ENCODE assay signal across 11 cellular contexts in genomic region chr19:29526730-29527499, GRCh38. TPM values are rescaled to one million over a fixed set of nuclear protein-coding genes. Genes with fewer than 3 reads are reported as not detected.
DNase-seq lines count a peak whose midpoint lies in the region; ATAC-seq and TF ChIP-seq lines count a peak whose summit lies in the region.
"Had no signal": no experiment of that assay in that cellular context is flagged by ENCODE, and none has a peak within 500 bp of the region (broad histone marks: within the 10 kb centered on the region; RNA-seq: fewer than 3 reads in every experiment).

No MANE protein-coding gene starts in this region.

- peak; percentile 10 for DNase-seq in activated naive CD4-positive, alpha-beta T cell treated with Interleukin-2 at 50 U/mL for 16 hours
- DNase-seq in activated naive CD4-positive, alpha-beta T cell (lab: John Stamatoyannopoulos, UW): no peak
- DNase-seq in WTC11 (ENCODE audit: low spot score) (peak; percentile 49), islet precursor cell (peak; percentile 59), superior temporal gyrus (ENCODE audit: extremely low spot score) (peak; percentile 52), lower leg skin (ENCODE audit: low spot score in 2 of 2) (no peak), ovary (no peak)
- DNase-seq: NCI-H1436 treated with DMSO at 0.1 percent for 48 hours had no signal

- no peaks in the 10 kb centered on the region for H3K9me3 ChIP-seq in ovary

- peaks cover 24% of the 10 kb centered on the region for H3K4me1 Mint-ChIP-seq in WTC11

- no peak overlapping the region for H3K4me3 ChIP-seq in lower leg skin (ENCODE audit: low read depth, poor library complexity, severe bottlenecking)
- H3K4me3 ChIP-seq in ovary: no peak overlapping the region

- WGBS in lower leg skin, 2 donors: 1% methylated on average over 27 to 60 of the region's 79 CpGs
- 0% methylated on average over 39 to 79 of the region's 79 CpGs for WGBS in ovary, 3 donors

- TF ChIP-seq CTCF in WTC11 (IDR thresholded peaks at IDR 0.05): no peak
- TF ChIP-seq CTCF in lower leg skin (IDR thresholded peaks at IDR 0.05): no peak
- TF ChIP-seq CTCF in ovary (IDR thresholded peaks at IDR 0.05): no peak

- peaks cover 6% of the 10 kb centered on the region for H3K4me1 ChIP-seq in ovary (ENCODE audit: insufficient read depth)

- intact Hi-C loops in lower leg skin (cut with DNase I; ENCODE audit: low total_unique reads) (no loop called here), ovary (cut with DNase I) (loop anchor here in 1 of 4 donors (5.0 kb wide), 1 partner anchor 240 kb away; no protein-coding TSS in a partner anchor)

- TF ChIP-seq EP300 in ovary (IDR thresholded peaks at IDR 0.05): no peak

- CTCF ChIA-PET in WTC11 (lab: Charles Lee): interaction anchor here (0.6 to 4.9 kb wide), 7 partner anchors 10 to 263 kb away, joined by 3 to 27 read pairs (median 7); no protein-coding TSS in a partner anchor

- no peak for TF ChIP-seq POLR2A in lower leg skin (IDR thresholded peaks at IDR 0.05)
- no peak for TF ChIP-seq POLR2A in ovary (IDR thresholded peaks at IDR 0.05)

- peaks cover 81% of the 10 kb centered on the region for H3K27me3 Mint-ChIP-seq in WTC11 (ENCODE audit: low read depth)

- no peaks in the 10 kb centered on the region for H3K36me3 ChIP-seq in ovary

- H3K27me3 ChIP-seq in ovary: no peaks in the 10 kb centered on the region

- peak overlapping the region; percentile 69 for H3K4me3 Mint-ChIP-seq in WTC11

- no peak for ATAC-seq in WTC11
- no peak for ATAC-seq in HG03045 (IDR thresholded peaks at IDR 0.05; ENCODE audit: unreplicated experiment)

- no peaks in the 10 kb centered on the region for H3K36me3 Mint-ChIP-seq in WTC11

- POLR2A ChIA-PET in WTC11 (lab: Charles Lee): interaction anchor here (0.8 kb wide), 1 partner anchor 79 kb away, joined by 3 read pairs; the partner anchor contains the start of gene POP4

- no peaks in the 10 kb centered on the region for H3K9me3 Mint-ChIP-seq in WTC11

- H3K27ac Mint-ChIP-seq in WTC11: no peak overlapping the region

- no peak overlapping the region for H3K27ac ChIP-seq in ovary

TF ChIP-seq in WTC11, 78 proteins besides CTCF, POLR2A, EP300 and RAD21:
- TF ChIP-seq MLX (CRISPR knock-in tag; IDR thresholded peaks at IDR 0.05): no peak
- no peak for TF ChIP-seq NR3C1 (CRISPR knock-in tag; conservative IDR thresholded peaks at IDR 0.05; ENCODE audit: low read depth)
- TF ChIP-seq NFATC4 (CRISPR knock-in tag; IDR thresholded peaks at IDR 0.05): no peak
- no peak for TF ChIP-seq ZNF396 (CRISPR knock-in tag; IDR thresholded peaks at IDR 0.05; ENCODE audit: borderline replicate concordance)
- no peak for TF ChIP-seq NFE2L1 (CRISPR knock-in tag; IDR thresholded peaks at IDR 0.05)
- no peak for TF ChIP-seq ATF6 (CRISPR knock-in tag; IDR thresholded peaks at IDR 0.05)
- no peak for TF ChIP-seq ZNF423 (CRISPR knock-in tag; IDR thresholded peaks at IDR 0.05)
- no peak for TF ChIP-seq TEAD4 (CRISPR knock-in tag; IDR thresholded peaks at IDR 0.05)
- TF ChIP-seq SMAD4 (CRISPR knock-in tag; IDR thresholded peaks at IDR 0.05): no peak
- no peak for TF ChIP-seq OVOL2 (CRISPR knock-in tag; IDR thresholded peaks at IDR 0.05; ENCODE audit: borderline replicate concordance)
- TF ChIP-seq CBFB (CRISPR knock-in tag; IDR thresholded peaks at IDR 0.05; ENCODE audit: low read depth): no peak
- no peak for TF ChIP-seq ZBTB21 (CRISPR knock-in tag; IDR thresholded peaks at IDR 0.05; ENCODE audit: borderline replicate concordance)
- no peak for TF ChIP-seq ZNF138 (CRISPR knock-in tag; conservative IDR thresholded peaks at IDR 0.05)
- TF ChIP-seq MYBL2 (CRISPR knock-in tag; IDR thresholded peaks at IDR 0.05): no peak
TF ChIP-seq in WTC11: peak in this region for 0.

RNA-seq across cellular contexts. Expression of gene VSTM2B, which starts 1.1 kb away (rescaled TPM):
- 1.7 to 3.2 TPM (median 2.2 TPM) in 3 replicates for total RNA-seq in WTC11 (2021)
- total RNA-seq in lower leg skin: not detected
- under 1 TPM in 1 of 7 donors, not detected in 6; 0.13 TPM for total RNA-seq in ovary
- not detected for polyA plus RNA-seq in ovary
- total RNA-seq: fibroblast of lung, skeletal muscle tissue had no signal
- polyA plus RNA-seq: fibroblast of lung had no signal

Comparison
In these comparisons a context has a peak if more than half of its experiments do, and no peak if none do; other contexts are left out.
1. DNase-seq: peak in activated naive CD4-positive, alpha-beta T cell treated with Interleukin-2 at 50 U/mL for 16 hours (single experiment), WTC11 (single experiment), islet precursor cell (single experiment) and superior temporal gyrus (single experiment); none in activated naive CD4-positive, alpha-beta T cell (0 of 4), lower leg skin (0 of 2) and ovary (0 of 5).